2 cellular contexts compared by ENCODE assay signal in genomic region chr1:43437031-43437973, GRCh38.
TF ChIP-seq lines count a peak whose summit lies in the region.

No MANE protein-coding gene starts in this region.

TF ChIP-seq in GM23338, 12 proteins besides CTCF, POLR2A, EP300 and RAD21:
- TF ChIP-seq CREB1 (CRISPR knock-in tag; IDR thresholded peaks at IDR 0.05; ENCODE audit: low read depth) (no peak), REST (IDR thresholded peaks at IDR 0.05; ENCODE audit: unreplicated experiment) (no peak), EZH2 (IDR thresholded peaks at IDR 0.05; ENCODE audit: low read depth, unreplicated experiment) (no peak), JUNB (IDR thresholded peaks at IDR 0.05; ENCODE audit: unreplicated experiment) (no peak), NANOG (IDR thresholded peaks at IDR 0.05; ENCODE audit: borderline replicate concordance) (no peak), STAT1 (IDR thresholded peaks at IDR 0.05; ENCODE audit: unreplicated experiment) (no peak), ZNF331 (CRISPR knock-in tag; IDR thresholded peaks at IDR 0.05; ENCODE audit: low read depth) (no peak)

TF ChIP-seq in IMR-90, 13 proteins besides CTCF, POLR2A, EP300 and RAD21:
- no peak for TF ChIP-seq MXI1 (IDR thresholded peaks at IDR 0.05; ENCODE audit: borderline replicate concordance, low read depth, low read length)
- no peak for TF ChIP-seq MAZ (IDR thresholded peaks at IDR 0.05; ENCODE audit: borderline replicate concordance, low read depth, low read length)
- no peak for TF ChIP-seq BHLHE40 (IDR thresholded peaks at IDR 0.05; ENCODE audit: low read depth, low read length)
- TF ChIP-seq RFX5 (IDR thresholded peaks at IDR 0.05; ENCODE audit: low read depth, low read length): no peak
- no peak for TF ChIP-seq ELK1 (IDR thresholded peaks at IDR 0.05; ENCODE audit: borderline replicate concordance, low read depth, low read length)
- no peak for TF ChIP-seq CHD1 (IDR thresholded peaks at IDR 0.05; ENCODE audit: low read depth, low read length)
- no peak for TF ChIP-seq USF2 (IDR thresholded peaks at IDR 0.05; ENCODE audit: low read depth, low read length)
- TF ChIP-seq CEBPB (IDR thresholded peaks at IDR 0.05; ENCODE audit: low read depth, low read length): no peak
- no peak for TF ChIP-seq MAFK (IDR thresholded peaks at IDR 0.05; ENCODE audit: low read depth, low read length)
- TF ChIP-seq RCOR1 (IDR thresholded peaks at IDR 0.05; ENCODE audit: insufficient replicate concordance, low read length): no peak
- TF ChIP-seq FOS (IDR thresholded peaks at IDR 0.05; ENCODE audit: low read depth, low read length): no peak
- TF ChIP-seq SMC3 (IDR thresholded peaks at IDR 0.05; ENCODE audit: low read depth, low read length): no peak
- TF ChIP-seq NFE2L2 (IDR thresholded peaks at IDR 0.05; ENCODE audit: low read depth, low read length): no peak
